In genomic region chr19:1018932-1019615, GRCh38 we compare ENCODE assay signal across 1 cellular context.
TF ChIP-seq lines count a peak whose summit lies in the region.

No MANE protein-coding gene starts in this region.

TF ChIP-seq in endothelial cell of umbilical vein, 7 proteins besides CTCF, POLR2A, EP300 and RAD21:
- no peak for TF ChIP-seq JUN (IDR thresholded peaks at IDR 0.05; ENCODE audit: borderline replicate concordance, insufficient read depth, insufficient read length, low read depth)
- TF ChIP-seq FOS (IDR thresholded peaks at IDR 0.05; ENCODE audit: borderline replicate concordance, insufficient read depth, low read length), result no peak
- TF ChIP-seq GATA2 (IDR thresholded peaks at IDR 0.05; ENCODE audit: insufficient read depth, insufficient read length, low read depth, low read length), result no peak
- TF ChIP-seq EZH2 (IDR thresholded peaks at IDR 0.05; ENCODE audit: borderline replicate concordance, low read depth, low read length, severe bottlenecking), result no peak
- TF ChIP-seq POLR2AphosphoS5 (IDR thresholded peaks at IDR 0.05; ENCODE audit: insufficient read depth, low read depth, low read length), result no peak
- TF ChIP-seq MYC (IDR thresholded peaks at IDR 0.05; ENCODE audit: low read depth, low read length), result no peak
- no peak for TF ChIP-seq MAX (IDR thresholded peaks at IDR 0.05; ENCODE audit: insufficient read depth, insufficient read length)
